In the genomic region with DNA sequence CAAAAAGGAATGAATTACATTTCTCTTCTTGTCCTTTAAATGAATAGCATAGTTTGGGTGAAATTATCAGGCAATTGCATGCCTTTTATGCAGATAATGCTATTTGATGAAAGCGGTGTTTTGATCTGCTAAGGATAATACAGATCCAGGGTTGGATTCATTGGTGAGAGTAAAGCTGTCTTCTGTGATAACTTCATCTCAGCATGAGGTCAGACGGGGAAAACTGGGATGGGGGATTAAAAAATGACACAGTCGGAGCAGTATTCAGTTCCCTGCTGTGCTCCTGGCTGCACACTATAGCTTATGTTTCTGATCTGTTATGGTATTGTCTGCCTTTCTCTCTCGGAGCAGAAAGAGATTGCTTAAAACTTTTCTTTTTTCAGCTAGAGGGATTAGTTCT, we compare ENCODE assay signal across 20 cellular contexts.
DNase-seq lines count a peak whose midpoint lies in the region; TF ChIP-seq lines count a peak whose summit lies in the region.
"Had no signal": no experiment of that assay in that cellular context is flagged by ENCODE, and none has a peak within 500 bp of the region (broad histone marks: within the 10 kb centered on the region; RNA-seq: fewer than 3 reads in every experiment).

No MANE protein-coding gene starts in this region.

- no peak for TF ChIP-seq RAD21 in neural cell (conservative IDR thresholded peaks at IDR 0.05)

- no peaks in the 10 kb centered on the region for H3K79me2 ChIP-seq in neural cell (replicated peaks; ENCODE audit: insufficient read depth, low read length)

- no peaks in the 10 kb centered on the region for H3K9me3 ChIP-seq in neural cell (ENCODE audit: low read length)
- no peaks in the 10 kb centered on the region for H3K9me3 ChIP-seq in sigmoid colon
- H3K9me3 ChIP-seq: MG63 had no signal

- H3K4me3 ChIP-seq in neural cell (ENCODE audit: low read length) (peak overlapping the region; percentile 48), sigmoid colon (no peak overlapping the region)
- H3K4me3 ChIP-seq: BLaER1 treated with 17β-estradiol and CSF1 and Interleukin-3, amounts not matched to agents 10 nM and 100 nM; MG63 had no signal

- H3K36me3 ChIP-seq in neural cell (ENCODE audit: insufficient read depth, low read length) (no peaks in the 10 kb centered on the region), sigmoid colon (no peaks in the 10 kb centered on the region)
- H3K36me3 ChIP-seq: MG63 had no signal

- no peak for TF ChIP-seq CTCF in neural cell (IDR thresholded peaks at IDR 0.05; ENCODE audit: poor library complexity, severe bottlenecking)
- TF ChIP-seq CTCF in sigmoid colon (IDR thresholded peaks at IDR 0.05), result no peak

- no peak overlapping the region for H3K9ac ChIP-seq in neural cell (ENCODE audit: low read length)
- H3K9ac ChIP-seq: BLaER1 treated with 17β-estradiol and CSF1 and Interleukin-3, amounts not matched to agents 10 nM and 100 nM had no signal

- peak overlapping the region; percentile 43 for H3K27ac ChIP-seq in neural cell (ENCODE audit: low read length)
- H3K27ac ChIP-seq in sigmoid colon, result no peak overlapping the region
- H3K27ac ChIP-seq: BLaER1 treated with 17β-estradiol and CSF1 and Interleukin-3, amounts not matched to agents 10 nM and 100 nM had no signal

- H2AFZ ChIP-seq in neural cell (ENCODE audit: low read depth, low read length), result no peak overlapping the region

- 62 to 73% methylated on average over 4 of the region's 4 CpGs for WGBS in sigmoid colon, 2 donors

- H3F3A ChIP-seq in neural cell (ENCODE audit: insufficient read depth, low read length, poor library complexity, severe bottlenecking), result no peaks in the 10 kb centered on the region

- TF ChIP-seq POLR2A in sigmoid colon (IDR thresholded peaks at IDR 0.05), result no peak

- H4K20me1 ChIP-seq in neural cell (ENCODE audit: insufficient read depth), result no peaks in the 10 kb centered on the region
- H4K20me1 ChIP-seq: BLaER1 treated with 17β-estradiol and CSF1 and Interleukin-3, amounts not matched to agents 10 nM and 100 nM had no signal

- peak; percentile 1 for DNase-seq in NCI-H2227 treated with DMSO at 0.1 percent for 48 hours (lab: John Stamatoyannopoulos, UW)
- no peak for DNase-seq in NCI-H2227 (lab: John Stamatoyannopoulos, UW; ENCODE audit: unreplicated experiment)
- DNase-seq in astrocyte of the hippocampus (ENCODE audit: low read depth, low spot score), result peak; percentile 54
- DNase-seq in ecto neural progenitor cell (ENCODE audit: low spot score), result no peak
- DNase-seq in NCI-H1436 treated with DMSO at 0.1 percent for 48 hours (lab: John Stamatoyannopoulos, UW), result no peak
- no peak for DNase-seq in sigmoid colon
- DNase-seq in stimulated activated naive CD4-positive, alpha-beta T cell (lab: John Stamatoyannopoulos, UW), result no peak
- DNase-seq: 8988T, DMS153, EL, Karpas-422, MG63, NCI-H1092, NCI-H1930, NCI-H446 treated with DMSO at 0.1 percent for 48 hours, NCI-H748 treated with DMSO at 0.1 percent for 48 hours, OCI-M1, RPMI8226 had no signal

- TF ChIP-seq EP300 in neural cell (conservative IDR thresholded peaks at IDR 0.05; ENCODE audit: poor library complexity, severe bottlenecking) (peak; percentile 73), sigmoid colon (IDR thresholded peaks at IDR 0.05) (no peak)

- H3K9me2 ChIP-seq in neural cell (ENCODE audit: insufficient read depth, low read length), result no peaks in the 10 kb centered on the region

- intact Hi-C loops in sigmoid colon (cut with DNase I), result no loop called here

- no peaks in the 10 kb centered on the region for H3K4me1 ChIP-seq in sigmoid colon
- H3K4me1 ChIP-seq: BLaER1 treated with 17β-estradiol and CSF1 and Interleukin-3, amounts not matched to agents 10 nM and 100 nM had no signal

- peaks cover 21% of the 10 kb centered on the region for H3K27me3 ChIP-seq in neural cell (ENCODE audit: insufficient read depth, low read depth, low read length)
- H3K27me3 ChIP-seq in sigmoid colon, result peaks cover 0 to 6% (median 0%) of the 10 kb centered on the region in 3 donors

- H3K4me2 ChIP-seq in neural cell (ENCODE audit: low read length), result peak overlapping the region; percentile 36
- H3K4me2 ChIP-seq: BLaER1 treated with 17β-estradiol and CSF1 and Interleukin-3, amounts not matched to agents 10 nM and 100 nM had no signal

TF ChIP-seq in neural cell, 6 proteins besides CTCF, POLR2A, EP300 and RAD21:
- TF ChIP-seq SMC3 (conservative IDR thresholded peaks at IDR 0.05; ENCODE audit: poor library complexity), result peak; percentile 44
- peak; percentile 63 for TF ChIP-seq POLR2AphosphoS5 (IDR thresholded peaks at IDR 0.05)
- TF ChIP-seq, protein P1, sequence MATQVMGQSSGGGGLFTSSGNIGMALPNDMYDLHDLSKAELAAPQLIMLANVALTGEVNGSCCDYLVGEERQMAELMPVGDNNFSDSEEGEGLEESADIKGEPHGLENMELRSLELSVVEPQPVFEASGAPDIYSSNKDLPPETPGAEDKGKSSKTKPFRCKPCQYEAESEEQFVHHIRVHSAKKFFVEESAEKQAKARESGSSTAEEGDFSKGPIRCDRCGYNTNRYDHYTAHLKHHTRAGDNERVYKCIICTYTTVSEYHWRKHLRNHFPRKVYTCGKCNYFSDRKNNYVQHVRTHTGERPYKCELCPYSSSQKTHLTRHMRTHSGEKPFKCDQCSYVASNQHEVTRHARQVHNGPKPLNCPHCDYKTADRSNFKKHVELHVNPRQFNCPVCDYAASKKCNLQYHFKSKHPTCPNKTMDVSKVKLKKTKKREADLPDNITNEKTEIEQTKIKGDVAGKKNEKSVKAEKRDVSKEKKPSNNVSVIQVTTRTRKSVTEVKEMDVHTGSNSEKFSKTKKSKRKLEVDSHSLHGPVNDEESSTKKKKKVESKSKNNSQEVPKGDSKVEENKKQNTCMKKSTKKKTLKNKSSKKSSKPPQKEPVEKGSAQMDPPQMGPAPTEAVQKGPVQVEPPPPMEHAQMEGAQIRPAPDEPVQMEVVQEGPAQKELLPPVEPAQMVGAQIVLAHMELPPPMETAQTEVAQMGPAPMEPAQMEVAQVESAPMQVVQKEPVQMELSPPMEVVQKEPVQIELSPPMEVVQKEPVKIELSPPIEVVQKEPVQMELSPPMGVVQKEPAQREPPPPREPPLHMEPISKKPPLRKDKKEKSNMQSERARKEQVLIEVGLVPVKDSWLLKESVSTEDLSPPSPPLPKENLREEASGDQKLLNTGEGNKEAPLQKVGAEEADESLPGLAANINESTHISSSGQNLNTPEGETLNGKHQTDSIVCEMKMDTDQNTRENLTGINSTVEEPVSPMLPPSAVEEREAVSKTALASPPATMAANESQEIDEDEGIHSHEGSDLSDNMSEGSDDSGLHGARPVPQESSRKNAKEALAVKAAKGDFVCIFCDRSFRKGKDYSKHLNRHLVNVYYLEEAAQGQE (IDR thresholded peaks at IDR 0.05; ENCODE audit: borderline replicate concordance), result peak; percentile 99
- TF ChIP-seq MXI1 (conservative IDR thresholded peaks at IDR 0.05; ENCODE audit: poor library complexity, severe bottlenecking), result no peak
- no peak for TF ChIP-seq TAF1 (IDR thresholded peaks at IDR 0.05; ENCODE audit: low read depth)
- no peak for TF ChIP-seq EZH2 (IDR thresholded peaks at IDR 0.05; ENCODE audit: borderline replicate concordance, insufficient read depth, low read length, poor library complexity, severe bottlenecking)

Comparison
In these comparisons a context has a peak if more than half of its experiments do, and no peak if none do; other contexts are left out.
1. DNase-seq: peak in NCI-H2227 treated with DMSO at 0.1 percent for 48 hours (single experiment) and astrocyte of the hippocampus (single experiment); none in NCI-H2227 (single experiment), ecto neural progenitor cell (single experiment), NCI-H1436 treated with DMSO at 0.1 percent for 48 hours (single experiment), sigmoid colon (single experiment) and stimulated activated naive CD4-positive, alpha-beta T cell (0 of 6).